Comparison of ENCODE assay signal across 7 cellular contexts in the genomic region with DNA sequence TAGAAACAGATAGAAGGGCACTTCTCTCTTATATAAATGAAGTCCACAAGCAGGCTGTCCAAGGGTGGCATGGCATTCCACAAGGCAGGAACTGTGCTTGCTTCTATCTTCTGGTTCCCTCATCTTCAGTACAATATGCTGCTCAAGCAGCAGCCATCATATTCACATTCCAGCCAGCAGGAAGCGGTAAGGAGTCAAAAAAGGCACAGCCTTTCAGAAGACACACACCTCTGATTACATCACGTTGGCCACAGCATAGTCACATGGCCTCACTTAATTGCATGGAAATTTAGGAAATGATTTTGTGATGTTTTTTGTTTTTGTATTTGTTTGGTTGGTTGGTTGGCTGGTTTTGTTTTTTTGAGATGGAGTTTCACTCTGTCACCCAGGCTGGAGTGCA. TPM values are rescaled to one million over a fixed set of nuclear protein-coding genes. Genes with fewer than 3 reads are reported as not detected.
DNase-seq lines count a peak whose midpoint lies in the region; ATAC-seq, FAIRE-seq and TF ChIP-seq lines count a peak whose summit lies in the region.
"Had no signal": no experiment of that assay in that cellular context is flagged by ENCODE, and none has a peak within 500 bp of the region (broad histone marks: within the 10 kb centered on the region; RNA-seq: fewer than 3 reads in every experiment).

No MANE protein-coding gene starts in this region.

- H3K27ac Mint-ChIP-seq in stimulated activated naive CD8-positive, alpha-beta T cell treated with anti-CD3 and anti-CD28 coated beads, Interleukin-15, amount 100 ng/mL, for 72 hours: no peak overlapping the region

- no peaks in the 10 kb centered on the region for H3K27me3 ChIP-seq in small intestine (ENCODE audit: control insufficient read depth in 2 of 2, insufficient read depth in 2 of 2, low read length in 2 of 2)
- H3K27me3 ChIP-seq: BLaER1 had no signal

- H3K9me3 Mint-ChIP-seq in stimulated activated naive CD8-positive, alpha-beta T cell treated with anti-CD3 and anti-CD28 coated beads, Interleukin-15, amount 100 ng/mL, for 72 hours: no peaks in the 10 kb centered on the region

- FAIRE-seq in small intestine (lab: Jason Lieb, UNC): no peak

- no peaks in the 10 kb centered on the region for H3K4me1 Mint-ChIP-seq in stimulated activated naive CD8-positive, alpha-beta T cell treated with anti-CD3 and anti-CD28 coated beads, Interleukin-15, amount 100 ng/mL, for 72 hours

- H3K4me3 ChIP-seq in astrocyte of the spinal cord (ENCODE audit: low read depth, low read length) (no peak overlapping the region), small intestine (ENCODE audit: low read depth in 1 of 2, low read length in 2 of 2) (no peak overlapping the region)
- H3K4me3 ChIP-seq: BLaER1 had no signal

- no peak overlapping the region for H3K4me3 Mint-ChIP-seq in stimulated activated naive CD8-positive, alpha-beta T cell treated with anti-CD3 and anti-CD28 coated beads, Interleukin-15, amount 100 ng/mL, for 72 hours

- peak; percentile 44 for TF ChIP-seq CTCF in astrocyte of the spinal cord (IDR thresholded peaks at IDR 0.05; ENCODE audit: low read depth, low read length)

- in situ Hi-C loops in astrocyte of the spinal cord (cut with HindIII; ENCODE audit: low sequenced_read_pairs): no loop called here

- H3K36me3 ChIP-seq in small intestine (ENCODE audit: control insufficient read depth in 2 of 2, insufficient read depth in 2 of 2, low read length in 2 of 2): no peaks in the 10 kb centered on the region
- H3K36me3 ChIP-seq: BLaER1 had no signal

- DNase-seq in NCI-H2171 treated with DMSO at 0.1 percent for 48 hours (lab: John Stamatoyannopoulos, UW) (peak; percentile 33), NCI-H2171 (lab: John Stamatoyannopoulos, UW) (no peak), astrocyte of the spinal cord (ENCODE audit: low read depth, low spot score) (no peak), small intestine (peak; percentile 11), NK-92 (lab: John Stamatoyannopoulos, UW; ENCODE audit: unreplicated experiment) (no peak)
- no peak for DNase-seq in stimulated activated naive CD8-positive, alpha-beta T cell treated with anti-CD3 and anti-CD28 coated beads, Interleukin-15, amount 100 ng/mL, for 72 hours

- H3K9me3 ChIP-seq in small intestine (ENCODE audit: control insufficient read depth, low read depth): no peaks in the 10 kb centered on the region
- H3K9me3 ChIP-seq: BLaER1 had no signal

- H3K27me3 Mint-ChIP-seq in stimulated activated naive CD8-positive, alpha-beta T cell treated with anti-CD3 and anti-CD28 coated beads, Interleukin-15, amount 100 ng/mL, for 72 hours: peaks cover 41% of the 10 kb centered on the region

- no peak overlapping the region for H3K27ac ChIP-seq in small intestine (ENCODE audit: low read depth in 1 of 2, low read length in 1 of 2)
- H3K27ac ChIP-seq: BLaER1 had no signal

- WGBS in small intestine, 3 donors: 41 to 51% (median 44%) methylated on average over 2 of the region's 2 CpGs

- no peak for ATAC-seq in stimulated activated naive CD8-positive, alpha-beta T cell treated with anti-CD3 and anti-CD28 coated beads, Interleukin-15, amount 100 ng/mL, for 72 hours

- no peaks in the 10 kb centered on the region for H3K4me1 ChIP-seq in small intestine (ENCODE audit: control insufficient read depth in 2 of 2, insufficient read depth in 1 of 2, low read depth in 1 of 2, low read length in 1 of 2)

RNA-seq across cellular contexts. Expression of gene REM1, which starts 19.0 kb away (rescaled TPM):
- polyA plus RNA-seq in small intestine: 1 to 10 TPM in 1 of 3 donors, under 1 TPM in 1, not detected in 1; 0.81 to 1.8 TPM

RNA-seq across cellular contexts. Expression of gene DEFB124, which starts 19.2 kb away (rescaled TPM):
- under 1 TPM in 1 of 3 donors, not detected in 2; 0.18 TPM for polyA plus RNA-seq in small intestine

RNA-seq across cellular contexts. Expression of gene HM13, which starts 20.1 kb away (rescaled TPM):
- 100 to 1,000 TPM in 1 of 3 donors, 10 to 100 TPM in 2; 53.9 to 202 (median 59.7) TPM for polyA plus RNA-seq in small intestine

RNA-seq across cellular contexts. Expression of gene DEFB123, which starts 53.7 kb away (rescaled TPM):
- not detected for polyA plus RNA-seq in small intestine

Comparison
In these comparisons a context has a peak if more than half of its experiments do, and no peak if none do; other contexts are left out.
1. DNase-seq: peak in NCI-H2171 treated with DMSO at 0.1 percent for 48 hours (single experiment) and small intestine (single experiment); none in NCI-H2171 (single experiment), astrocyte of the spinal cord (single experiment), NK-92 (single experiment) and stimulated activated naive CD8-positive, alpha-beta T cell treated with anti-CD3 and anti-CD28 coated beads, Interleukin-15, amount 100 ng/mL, for 72 hours (0 of 2).